ENCODE assay signal across 29 cellular contexts in the genomic region with DNA sequence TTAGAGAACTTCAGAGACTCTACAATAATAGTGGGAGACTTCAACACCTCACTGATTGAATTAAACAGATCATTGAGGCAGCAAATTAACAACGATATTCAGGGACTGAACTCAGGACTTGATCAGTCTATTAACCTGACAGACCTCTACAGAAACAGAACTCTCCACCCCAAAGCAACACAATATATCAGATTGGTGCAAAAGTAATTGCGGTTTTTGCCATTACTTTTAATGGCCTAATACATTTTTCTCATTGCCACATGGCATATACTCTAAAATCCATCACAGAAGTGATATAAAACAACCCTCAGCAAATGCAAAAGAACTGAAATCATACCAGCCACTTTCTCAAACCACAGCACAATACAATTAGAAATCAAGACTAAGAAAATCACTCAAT.
"Had no signal": no experiment of that assay in that cellular context is flagged by ENCODE, and none has a peak within 500 bp of the region (broad histone marks: within the 10 kb centered on the region; RNA-seq: fewer than 3 reads in every experiment).

No MANE protein-coding gene starts in this region.

- H3K9me3 ChIP-seq: testis, thyroid gland, uterus had no signal

- H3K27me3 ChIP-seq: stomach, suprapubic skin, testis, thyroid gland, tibial artery, tibial nerve, transverse colon, upper lobe of left lung, upper lobe of right lung, uterus, vagina had no signal

- H3K36me3 ChIP-seq: stomach, suprapubic skin, thoracic aorta, thyroid gland, tibial artery, tibial nerve, transverse colon, upper lobe of left lung, upper lobe of right lung, uterus, vagina had no signal

- H3K4me3 ChIP-seq: stomach, suprapubic skin, testis, thoracic aorta, thyroid gland, tibial artery, tibial nerve, transverse colon, upper lobe of left lung, upper lobe of right lung, uterus, vagina had no signal

- H3K4me1 Mint-ChIP-seq: stimulated activated effector memory CD8-positive, alpha-beta T cell treated with anti-CD3 and anti-CD28 coated beads, Interleukin-12 subunit alpha, Interleukin-12 subunit beta, amount 100 ng/mL, for 72 hours; stimulated activated memory B cell treated with anti-CD40 and anti-IgM and Interleukin-4, amounts not matched to agents 10 μg/mL and 1 μg/mL and 100 μg/mL, for 72 hours; stimulated activated naive B cell treated with anti-CD40 and anti-IgM and Interleukin-4, amounts not matched to agents 10 μg/mL and 1 μg/mL and 100 μg/mL, for 72 hours; stimulated activated naive CD8-positive, alpha-beta T cell treated with anti-CD3 and anti-CD28 coated beads, Interleukin-15, amount 100 ng/mL, for 72 hours had no signal

- H3K27ac Mint-ChIP-seq: stimulated activated effector memory CD8-positive, alpha-beta T cell treated with anti-CD3 and anti-CD28 coated beads, Interleukin-12 subunit alpha, Interleukin-12 subunit beta, amount 100 ng/mL, for 72 hours; stimulated activated memory B cell treated with anti-CD40 and anti-IgM and Interleukin-4, amounts not matched to agents 10 μg/mL and 1 μg/mL and 100 μg/mL, for 72 hours; stimulated activated naive B cell treated with anti-CD40 and anti-IgM and Interleukin-4, amounts not matched to agents 10 μg/mL and 1 μg/mL and 100 μg/mL, for 72 hours; stimulated activated naive CD8-positive, alpha-beta T cell treated with anti-CD3 and anti-CD28 coated beads, Interleukin-15, amount 100 ng/mL, for 72 hours; type B pancreatic cell had no signal

- H3K27ac ChIP-seq: stomach, suprapubic skin, testis, thoracic aorta, thyroid gland, tibial artery, tibial nerve, transverse colon, upper lobe of left lung, upper lobe of right lung, uterus, vagina had no signal

- H3K4me3 Mint-ChIP-seq: stimulated activated effector memory CD8-positive, alpha-beta T cell treated with anti-CD3 and anti-CD28 coated beads, Interleukin-12 subunit alpha, Interleukin-12 subunit beta, amount 100 ng/mL, for 72 hours; stimulated activated memory B cell treated with anti-CD40 and anti-IgM and Interleukin-4, amounts not matched to agents 10 μg/mL and 1 μg/mL and 100 μg/mL, for 72 hours; stimulated activated naive B cell treated with anti-CD40 and anti-IgM and Interleukin-4, amounts not matched to agents 10 μg/mL and 1 μg/mL and 100 μg/mL, for 72 hours; stimulated activated naive CD8-positive, alpha-beta T cell treated with anti-CD3 and anti-CD28 coated beads, Interleukin-15, amount 100 ng/mL, for 72 hours; stimulated activated naive CD8-positive, alpha-beta T cell treated with anti-CD3 and anti-CD28 coated beads, Interleukin-15, Interleukin-2, amounts not matched to agents 100 ng/mL and 50 ng/mL, for 24 hours; type B pancreatic cell had no signal

- H3K36me3 Mint-ChIP-seq: stimulated activated effector memory CD8-positive, alpha-beta T cell treated with anti-CD3 and anti-CD28 coated beads, Interleukin-12 subunit alpha, Interleukin-12 subunit beta, amount 100 ng/mL, for 72 hours; type B pancreatic cell had no signal

- H3K27me3 Mint-ChIP-seq: stimulated activated memory B cell treated with anti-CD40 and anti-IgM and Interleukin-4, amounts not matched to agents 10 μg/mL and 1 μg/mL and 100 μg/mL, for 72 hours; stimulated activated naive B cell treated with anti-CD40 and anti-IgM and Interleukin-4, amounts not matched to agents 10 μg/mL and 1 μg/mL and 100 μg/mL, for 72 hours; stimulated activated naive CD8-positive, alpha-beta T cell treated with anti-CD3 and anti-CD28 coated beads, Interleukin-15, amount 100 ng/mL, for 72 hours; stimulated activated naive CD8-positive, alpha-beta T cell treated with anti-CD3 and anti-CD28 coated beads, Interleukin-15, Interleukin-2, amounts not matched to agents 100 ng/mL and 50 ng/mL, for 24 hours; type B pancreatic cell had no signal

- H3K4me1 ChIP-seq: stomach, suprapubic skin, testis, thyroid gland, tibial artery, tibial nerve, transverse colon, upper lobe of left lung, upper lobe of right lung, uterus had no signal

- ATAC-seq: stimulated activated effector memory CD8-positive, alpha-beta T cell treated with anti-CD3 and anti-CD28 coated beads, Interleukin-12 subunit alpha, Interleukin-12 subunit beta, amount 100 ng/mL, for 72 hours; stimulated activated memory B cell treated with anti-CD40 and anti-IgM and Interleukin-4, amounts not matched to agents 10 μg/mL and 1 μg/mL and 100 μg/mL, for 72 hours; stimulated activated naive B cell treated with anti-CD40 and anti-IgM and Interleukin-4, amounts not matched to agents 10 μg/mL and 1 μg/mL and 100 μg/mL, for 72 hours; stimulated activated naive CD8-positive, alpha-beta T cell treated with anti-CD3 and anti-CD28 coated beads, Interleukin-15, amount 100 ng/mL, for 72 hours; stimulated activated naive CD8-positive, alpha-beta T cell treated with anti-CD3 and anti-CD28 coated beads, Interleukin-15, Interleukin-2, amounts not matched to agents 100 U/mL and 50 U/mL, for 24 hours; upper lobe of right lung had no signal

- FAIRE-seq: urothelium cell line had no signal

- DNase-seq: stimulated activated CD4-positive, alpha-beta T cell treated with anti-CD3 and anti-CD28 coated beads, Interleukin-2, amount 100 ng/mL, for 48 hours; stimulated activated CD4-positive, alpha-beta T cell treated with anti-CD3 and anti-CD28 coated beads, Interleukin-4, amount 100 ng/mL, for 1 hour; stimulated activated CD4-positive, alpha-beta T cell treated with anti-CD3 and anti-CD28 coated beads, Interleukin-4, amount 100 ng/mL, for 24 hours; stimulated activated CD4-positive, alpha-beta T cell treated with anti-CD3 and anti-CD28 coated beads, Interleukin-4, amount 100 ng/mL, for 4 hours; stimulated activated CD8-positive, alpha-beta memory T cell treated with anti-CD3 and anti-CD28 coated beads, Interleukin-4, amount 100 ng/mL, for 48 hours; stimulated activated naive B cell treated with anti-CD40 and anti-IgM and Interleukin-4, amounts not matched to agents 10 μg/mL and 1 μg/mL and 100 μg/mL, for 72 hours; stimulated activated naive CD4-positive, alpha-beta T cell; stimulated activated naive CD4-positive, alpha-beta T cell treated with Interleukin-2 at 50 U/mL for 16 hours; stimulated activated naive CD8-positive, alpha-beta T cell treated with anti-CD3 and anti-CD28 coated beads, Interleukin-15, amount 100 ng/mL, for 72 hours; stimulated activated naive CD8-positive, alpha-beta T cell treated with anti-CD3 and anti-CD28 coated beads, Interleukin-15, Interleukin-2, amounts not matched to agents 100 U/mL and 50 U/mL, for 24 hours; stomach; substantia nigra; testis; thyroid gland; tibial artery; transverse colon; trophoblast cell; upper lobe of left lung; upper lobe of right lung; uterus had no signal
